Comparison of ENCODE assay signal across 8 cellular contexts in genomic region chr6:1390071-1390804, GRCh38. TPM values are rescaled to one million over a fixed set of nuclear protein-coding genes. Genes with fewer than 3 reads are reported as not detected.
DNase-seq lines count a peak whose midpoint lies in the region; ATAC-seq lines count a peak whose summit lies in the region.

No MANE protein-coding gene starts in this region.

- H3K4me3 Mint-ChIP-seq in activated CD4-positive, alpha-beta T cell treated with anti-CD3 and anti-CD28 coated beads, Interleukin-2, amount 10 ng/mL, durations not matched to agents 24 days and 14 days = peak overlapping the region; percentile 66
- peak overlapping the region; percentile 85 for H3K4me3 Mint-ChIP-seq in activated T-cell treated with anti-CD3 and anti-CD28 coated beads, Interleukin-2, amount 50 U/mL, for 72 hours

- peaks cover 9% of the 10 kb centered on the region for H3K4me1 ChIP-seq in skeletal muscle satellite cell (ENCODE audit: control insufficient read depth, insufficient read depth, low read length)

- H3K9me3 ChIP-seq in skeletal muscle satellite cell (replicated peaks; ENCODE audit: low read length) = no peaks in the 10 kb centered on the region

- H3K27me3 ChIP-seq in skeletal muscle satellite cell (ENCODE audit: control insufficient read depth, insufficient read depth, low read length) = peaks cover 90% of the 10 kb centered on the region

- peaks cover 76% of the 10 kb centered on the region for H3K27me3 Mint-ChIP-seq in activated CD4-positive, alpha-beta T cell treated with anti-CD3 and anti-CD28 coated beads, Interleukin-2, amount 10 ng/mL, durations not matched to agents 24 days and 14 days
- H3K27me3 Mint-ChIP-seq in activated T-cell treated with anti-CD3 and anti-CD28 coated beads, Interleukin-2, amount 50 U/mL, for 72 hours (ENCODE audit: low read depth) = peaks cover 77% of the 10 kb centered on the region

- H3K9ac ChIP-seq in skeletal muscle satellite cell (ENCODE audit: low read depth, low read length) = no peak overlapping the region

- H3K4me1 Mint-ChIP-seq in activated CD4-positive, alpha-beta T cell treated with anti-CD3 and anti-CD28 coated beads, Interleukin-2, amount 10 ng/mL, durations not matched to agents 24 days and 14 days = peaks cover 13% of the 10 kb centered on the region
- peaks cover 25% of the 10 kb centered on the region for H3K4me1 Mint-ChIP-seq in activated T-cell treated with anti-CD3 and anti-CD28 coated beads, Interleukin-2, amount 50 U/mL, for 72 hours (ENCODE audit: low read depth)

- ATAC-seq in activated T-cell treated with anti-CD3 and anti-CD28 coated beads, Interleukin-2, amount 50 U/mL, for 72 hours (replicated peaks in 1 of 2) = peak; percentile 25 to 38
- peak; percentile 58 for ATAC-seq in left ventricle myocardium superior
- no peak for ATAC-seq in HG02588 (IDR thresholded peaks at IDR 0.05; ENCODE audit: unreplicated experiment)
- no peak for ATAC-seq in GM19351 (IDR thresholded peaks at IDR 0.05; ENCODE audit: unreplicated experiment)

- H3K9me3 Mint-ChIP-seq in activated CD4-positive, alpha-beta T cell treated with anti-CD3 and anti-CD28 coated beads, Interleukin-2, amount 10 ng/mL, durations not matched to agents 24 days and 14 days = no peaks in the 10 kb centered on the region
- no peaks in the 10 kb centered on the region for H3K9me3 Mint-ChIP-seq in activated T-cell treated with anti-CD3 and anti-CD28 coated beads, Interleukin-2, amount 50 U/mL, for 72 hours

- H3K36me3 Mint-ChIP-seq in activated CD4-positive, alpha-beta T cell treated with anti-CD3 and anti-CD28 coated beads, Interleukin-2, amount 10 ng/mL, durations not matched to agents 24 days and 14 days (ENCODE audit: low read depth) = no peaks in the 10 kb centered on the region
- no peaks in the 10 kb centered on the region for H3K36me3 Mint-ChIP-seq in activated T-cell treated with anti-CD3 and anti-CD28 coated beads, Interleukin-2, amount 50 U/mL, for 72 hours (ENCODE audit: insufficient read depth in 2 of 2)

- no peak for DNase-seq in activated CD4-positive, alpha-beta T cell treated with anti-CD3 and anti-CD28 coated beads, Interleukin-2, amount 10 ng/mL, durations not matched to agents 24 days and 14 days
- no peak for DNase-seq in activated CD4-positive, alpha-beta T cell treated with anti-CD3 and anti-CD28 coated beads, Interleukin-2, amount 50 U/mL, for 4 hours
- DNase-seq in activated T-cell treated with anti-CD3 and anti-CD28 coated beads, Interleukin-2, amount 50 U/mL, for 72 hours = no peak
- peak; percentile 51 for DNase-seq in left ventricle myocardium superior
- DNase-seq in stimulated activated naive CD4-positive, alpha-beta T cell treated with Interleukin-2 at 50 U/mL for 16 hours (lab: John Stamatoyannopoulos, UW) = no peak

- peak overlapping the region; percentile 82 for H3K4me2 ChIP-seq in skeletal muscle satellite cell (ENCODE audit: low read length)

- H3K27ac Mint-ChIP-seq in activated CD4-positive, alpha-beta T cell treated with anti-CD3 and anti-CD28 coated beads, Interleukin-2, amount 10 ng/mL, durations not matched to agents 24 days and 14 days = peak overlapping the region; percentile 79
- H3K27ac Mint-ChIP-seq in activated T-cell treated with anti-CD3 and anti-CD28 coated beads, Interleukin-2, amount 50 U/mL, for 72 hours = peak overlapping the region; percentile 44

- no peaks in the 10 kb centered on the region for H3K36me3 ChIP-seq in skeletal muscle satellite cell (ENCODE audit: insufficient read depth, low read length)

- intact Hi-C loops in activated CD4-positive, alpha-beta T cell treated with anti-CD3 and anti-CD28 coated beads, Interleukin-2, amount 10 ng/mL, durations not matched to agents 24 days and 14 days (cut with micrococcal nuclease) = loop anchor here (5.0 kb wide), 1 partner anchor 217 kb away; the partner anchor contains the start of gene FOXC1
- intact Hi-C loops in left ventricle myocardium superior (cut with micrococcal nuclease) = no loop called here

- H3K4me3 ChIP-seq in skeletal muscle satellite cell (ENCODE audit: low read length) = peak overlapping the region; percentile 63

RNA-seq across cellular contexts. Expression of gene FOXF2, which starts 0.9 kb away (rescaled TPM):
- total RNA-seq in activated CD4-positive, alpha-beta T cell treated with anti-CD3 and anti-CD28 coated beads, Interleukin-2, amount 10 ng/mL, durations not matched to agents 24 days and 14 days = not detected in 2 replicates
- total RNA-seq in activated T-cell treated with anti-CD3 and anti-CD28 coated beads, Interleukin-2, amount 50 U/mL, for 72 hours = not detected
- total RNA-seq in left ventricle myocardium superior = not detected
- total RNA-seq in skeletal muscle satellite cell (2012; rRNA removed) = 2.3 and 4.4 TPM in 2 replicates

Comparison
In these comparisons a context has a peak if more than half of its experiments do, and no peak if none do; other contexts are left out.
1. ATAC-seq: peak in activated T-cell treated with anti-CD3 and anti-CD28 coated beads, Interleukin-2, amount 50 U/mL, for 72 hours (2 of 2) and left ventricle myocardium superior (single experiment); none in HG02588 (single experiment) and GM19351 (single experiment).